Comparison of ENCODE assay signal across 18 cellular contexts in the genomic region with DNA sequence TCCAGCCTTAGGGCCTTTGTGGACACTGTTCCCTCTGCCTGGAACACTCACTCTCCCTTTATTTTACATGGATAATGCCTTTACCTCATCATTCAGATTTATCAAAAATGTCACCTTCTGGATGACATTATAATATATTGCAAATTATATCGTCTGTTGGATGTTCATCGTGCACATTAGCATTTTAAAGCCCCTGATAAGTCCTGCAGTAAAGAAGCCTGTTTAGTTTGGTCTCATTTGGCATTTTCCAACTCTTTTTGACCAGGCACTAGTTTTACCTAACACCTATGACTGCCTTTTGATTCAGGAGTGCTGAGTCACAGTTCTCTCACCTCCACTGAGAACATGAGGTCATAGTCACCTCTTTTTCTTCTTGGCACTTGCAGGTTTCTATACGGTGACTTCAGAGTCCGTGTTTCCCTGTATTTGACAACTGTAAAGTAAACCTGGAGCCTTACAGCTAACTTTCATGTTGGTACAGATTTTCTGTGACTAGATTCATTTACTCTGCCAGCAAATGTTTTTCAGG. TPM values are rescaled to one million over a fixed set of nuclear protein-coding genes. Genes with fewer than 3 reads are reported as not detected.
DNase-seq lines count a peak whose midpoint lies in the region; ATAC-seq, FAIRE-seq and TF ChIP-seq lines count a peak whose summit lies in the region.
"Had no signal": no experiment of that assay in that cellular context is flagged by ENCODE, and none has a peak within 500 bp of the region (broad histone marks: within the 10 kb centered on the region; RNA-seq: fewer than 3 reads in every experiment).

No MANE protein-coding gene starts in this region.

- no peak overlapping the region for H2BK15ac ChIP-seq in IMR-90 (ENCODE audit: low read depth, low read length)

- H2BK120ac ChIP-seq in IMR-90 (ENCODE audit: low read depth, low read length), result no peak overlapping the region

- no CpG with 5 or more reads among the region's 4 CpGs for WGBS in IMR-90 (ENCODE audit: extremely low coverage in 2 of 2, insufficient read length in 1 of 2), 2 experiments
- WGBS in K562 (ENCODE audit: insufficient coverage, low coverage, missing lambda C conversion rate), result 0% methylated on average over 4 of the region's 4 CpGs

- no peak overlapping the region for H2AK9ac ChIP-seq in IMR-90 (replicated peaks; ENCODE audit: low read depth, low read length, poor library complexity)

- DNase-seq in IMR-90 (no peak), K562 (ENCODE audit: extremely low read depth in 1 of 4, low spot score in 3 of 4) (no peak), glomerular visceral epithelial cell (ENCODE audit: extremely low spot score) (peak; percentile 6), putamen (ENCODE audit: low spot score) (no peak), HCEC 1CT (no peak)
- DNase-seq: AML-193, H7, KG1, NCI-H1417, NCI-H187, NCI-H2107, NCI-H226, NCI-H524 treated with DMSO at 0.1 percent for 48 hours had no signal

- H3K79me1 ChIP-seq in IMR-90 (ENCODE audit: low read depth in 1 of 2, low read length in 2 of 2), result no peaks in the 10 kb centered on the region

- POLR2A ChIA-PET in IMR-90 (lab: Charles Lee; ENCODE audit: unreplicated experiment) (no interaction called here), K562 (lab: Yijun Ruan, JAX) (interaction anchor here (0.6 kb wide), 1 partner anchor 10 kb away, joined by 4 read pairs; no protein-coding TSS in a partner anchor)

- intact Hi-C loops in IMR-90 (cut with micrococcal nuclease) (no loop called here), K562 (cut with micrococcal nuclease) (no loop called here)

- H3K9me3 ChIP-seq in IMR-90 (ENCODE audit: control insufficient read depth, insufficient read depth, low read length) (no peaks in the 10 kb centered on the region), K562 (replicated peaks; ENCODE audit: control insufficient read depth, insufficient read depth, low read depth, low read length) (no peaks in the 10 kb centered on the region)

- in situ Hi-C loops in IMR-90 (cut with MboI; ENCODE audit: low sequenced_read_pairs), result no loop called here
- in situ Hi-C loops in K562 (cut with MboI), result no loop called here

- no peak overlapping the region for H2AFZ ChIP-seq in IMR-90 (replicated peaks; ENCODE audit: low read length, poor library complexity)
- H2AFZ ChIP-seq in K562 (ENCODE audit: low read depth, low read length), result no peak overlapping the region

- no peaks in the 10 kb centered on the region for H3K4me1 ChIP-seq in IMR-90 (ENCODE audit: control insufficient read depth, insufficient read depth, low read length)
- H3K4me1 ChIP-seq in K562 (replicated peaks in 1 of 2; ENCODE audit: control insufficient read depth in 2 of 2, insufficient read depth in 2 of 2, low read length in 2 of 2), result no peaks in the 10 kb centered on the region
- H3K4me1 ChIP-seq: SJSA1 had no signal

- H4K91ac ChIP-seq in IMR-90 (ENCODE audit: insufficient read depth, low read depth, low read length), result no peak overlapping the region

- ATAC-seq in IMR-90 (ENCODE audit: low read depth) (no peak), K562 (no peak), GM18861 (IDR thresholded peaks at IDR 0.05; ENCODE audit: unreplicated experiment) (no peak), HG03108 (IDR thresholded peaks at IDR 0.05; ENCODE audit: unreplicated experiment) (no peak)

- H3K36me3 ChIP-seq in IMR-90 (ENCODE audit: control insufficient read depth, insufficient read depth, low read length) (no peaks in the 10 kb centered on the region), K562 (ENCODE audit: control insufficient read depth, insufficient read depth, low read length) (no peaks in the 10 kb centered on the region)
- H3K36me3 ChIP-seq: SJSA1 had no signal

- H3K9ac ChIP-seq in IMR-90 (ENCODE audit: low read depth, low read length) (no peak overlapping the region), K562 (ENCODE audit: insufficient read depth in 1 of 2, low read depth in 2 of 2, low read length in 2 of 2) (no peak overlapping the region)

- TF ChIP-seq EP300 in K562 (IDR thresholded peaks at IDR 0.05; ENCODE audit: low read length), result no peak

- no peak for FAIRE-seq in K562 (lab: Jason Lieb, UNC)
- FAIRE-seq: G401.6 had no signal

- H2BK5ac ChIP-seq in IMR-90 (ENCODE audit: low read depth, low read length, poor library complexity, severe bottlenecking), result no peak overlapping the region

- no peak overlapping the region; the same call in 1 of the 2 replicates for H2BK20ac ChIP-seq in IMR-90 (ENCODE audit: low read depth, low read length)

- dilution Hi-C loops in IMR-90 (cut with HindIII; ENCODE audit: low sequenced_read_pairs, unreplicated experiment), result no loop called here

- no peak for TF ChIP-seq CTCF in IMR-90 (conservative IDR thresholded peaks at IDR 0.05; ENCODE audit: low read depth, low read length)
- TF ChIP-seq CTCF in K562 (IDR thresholded peaks at IDR 0.05 in 2 of 3, conservative IDR thresholded peaks at IDR 0.05 in 1 of 3; ENCODE audit: insufficient read depth in 2 of 3, low read depth in 1 of 3, low read length in 3 of 3), result no peak

- H3K9me1 ChIP-seq in IMR-90 (ENCODE audit: insufficient read depth, low read length) (no peaks in the 10 kb centered on the region), K562 (ENCODE audit: control insufficient read depth, insufficient read depth, low read length) (no peaks in the 10 kb centered on the region)

- H2AK5ac ChIP-seq in IMR-90 (ENCODE audit: low read depth, low read length), result no peak overlapping the region

- H4K20me1 ChIP-seq in IMR-90 (ENCODE audit: insufficient read depth, low read length) (no peaks in the 10 kb centered on the region), K562 (replicated peaks; ENCODE audit: control insufficient read depth, insufficient read depth, low read length) (no peaks in the 10 kb centered on the region)

- no peak overlapping the region for H3K23ac ChIP-seq in IMR-90 (ENCODE audit: low read depth, low read length)

- H3K4me2 ChIP-seq in IMR-90 (ENCODE audit: low read depth, low read length) (no peak overlapping the region), K562 (ENCODE audit: insufficient read depth, low read length) (no peak overlapping the region)

- no peak for TF ChIP-seq RAD21 in IMR-90 (IDR thresholded peaks at IDR 0.05; ENCODE audit: low read length)
- TF ChIP-seq RAD21 in K562 (CRISPR knock-in tag; conservative IDR thresholded peaks at IDR 0.05 in 1 of 2, IDR thresholded peaks at IDR 0.05 in 1 of 2), result no peak

- no peak for TF ChIP-seq POLR2A in IMR-90 (IDR thresholded peaks at IDR 0.05; ENCODE audit: low read depth, low read length)
- TF ChIP-seq POLR2A in K562 (conservative IDR thresholded peaks at IDR 0.05), result no peak

- no peak overlapping the region for H3K56ac ChIP-seq in IMR-90 (ENCODE audit: extremely low read depth, insufficient read depth, low read length)

- no peak overlapping the region for H3K14ac ChIP-seq in IMR-90 (replicated peaks; ENCODE audit: low read depth, low read length)

- H3K4ac ChIP-seq in IMR-90 (ENCODE audit: low read depth, low read length), result no peak overlapping the region

- H4K8ac ChIP-seq in IMR-90 (ENCODE audit: low read depth in 2 of 2, low read length in 2 of 2), result no peak overlapping the region

- H3K27ac ChIP-seq in IMR-90 (ENCODE audit: insufficient read depth, low read length) (no peak overlapping the region), K562 (ENCODE audit: extremely low read depth, low read depth, low read length) (no peak overlapping the region)
- H3K27ac ChIP-seq: C4-2B, SJSA1 had no signal

- CTCF ChIA-PET in IMR-90 (lab: Yijun Ruan, JAX) (no interaction called here), K562 (lab: Yijun Ruan, JAX; ENCODE audit: low intra/inter-chr PET ratio) (no interaction called here)

- H4K5ac ChIP-seq in IMR-90 (ENCODE audit: low read depth, low read length), result no peak overlapping the region

- BruUV-seq in IMR-90 (replicated peaks; lab: Mats Ljungman, UMichigan), result no TSS peak
- BruUV-seq in K562 (replicated peaks; lab: Mats Ljungman, UMichigan), result no TSS peak

- no peaks in the 10 kb centered on the region for H3K79me2 ChIP-seq in K562 (ENCODE audit: control insufficient read depth, insufficient read depth, low read length)

- H3K18ac ChIP-seq in IMR-90 (ENCODE audit: low read depth, low read length), result no peak overlapping the region

- no peak overlapping the region for H3K4me3 ChIP-seq in IMR-90 (ENCODE audit: insufficient read depth, low read depth, low read length)
- H3K4me3 ChIP-seq in K562, result no peak overlapping the region
- H3K4me3 ChIP-seq: SJSA1 had no signal

- H3K27me3 ChIP-seq in IMR-90 (ENCODE audit: control insufficient read depth, insufficient read depth, low read length) (peaks cover 2% of the 10 kb centered on the region; the same call in 1 of the 2 replicates), K562 (ENCODE audit: control insufficient read depth in 2 of 2, insufficient read depth in 2 of 2, low read length in 2 of 2) (peaks cover 2 to 10% of the 10 kb centered on the region in 2 experiments; a peak in 4 of 5 replicates)

TF ChIP-seq in IMR-90, 13 proteins besides CTCF, POLR2A, EP300 and RAD21 (continues in another document):
- TF ChIP-seq NFE2L2 (IDR thresholded peaks at IDR 0.05; ENCODE audit: low read depth, low read length), result peak; percentile 52; the same call in 1 of the 2 replicates

TF ChIP-seq in K562, 482 proteins besides CTCF, POLR2A, EP300 and RAD21 (continues in another document):
- TF ChIP-seq ZNF239 (CRISPR knock-in tag; IDR thresholded peaks at IDR 0.05) (peak; percentile 93), RBM25 (IDR thresholded peaks at IDR 0.05; ENCODE audit: low read depth, low read length, severe bottlenecking) (peak; percentile 16)

RNA-seq across cellular contexts. Expression of a gene that starts 57.7 kb away (rescaled TPM):
- total RNA-seq in IMR-90 (2012; rRNA removed) (87.5 and 259 TPM in 2 replicates), K562 (2014; rRNA removed) (23.8 and 30.1 TPM in 2 replicates), K562 (2014; rRNA removed; fragmentation: Illumina TruSeq; extraction: Trizol) (6.5 and 7.4 TPM in 2 replicates), K562 (2015; rRNA removed; fragmentation: Illumina TruSeq; extraction: Trizol) (7.2 and 8.9 TPM in 2 replicates), K562 (2021) (19.2 and 21.8 TPM in 2 replicates)
- polyA plus RNA-seq in IMR-90 (2012; rRNA removed) (157 and 270 TPM in 2 replicates), K562 (2011; rRNA removed) (4.3 and 4.7 TPM in 2 replicates), K562 (2014; fragmentation: Illumina TruSeq; extraction: Trizol) (11.4 and 16.1 TPM in 2 replicates), K562 (2014; fragmentation: Nextera tagmentation; extraction: Ambion mirVana) (under 1 TPM; 0.62 to 0.63 TPM), K562 (2014; rRNA removed) (25.6 and 31.7 TPM in 2 replicates)
- polyA plus RNA-seq in IMR-90 (2012; cell fraction: cytosol; rRNA removed), result 105 and 264 TPM in 2 replicates
- 249 and 547 TPM in 2 replicates for polyA plus RNA-seq in IMR-90 (2012; cell fraction: nucleus; rRNA removed; ENCODE audit: low replicate concordance)
- 18.5 and 24.8 TPM in 2 replicates for total RNA-seq in K562 (2011; cell fraction: chromatin; rRNA removed; ENCODE audit: low replicate concordance)
- 30.9 and 40.0 TPM in 2 replicates for total RNA-seq in K562 (2011; cell fraction: nucleolus; rRNA removed)
- total RNA-seq in K562 (2011; cell fraction: nucleoplasm; rRNA removed), result 23.3 and 29.5 TPM in 2 replicates
- polyA plus RNA-seq in K562 (2011; cell fraction: cytosol; rRNA removed), result 1.9 and 4.0 TPM in 2 replicates
- polyA plus RNA-seq in K562 (2011; cell fraction: nucleus; rRNA removed), result 8.8 and 11.6 TPM in 2 replicates
- 8.1 and 31.8 TPM in 2 replicates for polyA plus RNA-seq in K562 (2012)
- polyA minus RNA-seq in K562 (2011; rRNA and poly(A)+ RNA removed), result 4.0 and 5.4 TPM in 2 replicates
- polyA minus RNA-seq in K562 (2011; cell fraction: cytosol; rRNA and poly(A)+ RNA removed), result 3.7 and 4.5 TPM in 2 replicates
- 16.7 and 17.5 TPM in 2 replicates for polyA minus RNA-seq in K562 (2011; cell fraction: nucleus; rRNA and poly(A)+ RNA removed)
